Comparison of ENCODE assay signal across 1 cellular context in the genomic region with DNA sequence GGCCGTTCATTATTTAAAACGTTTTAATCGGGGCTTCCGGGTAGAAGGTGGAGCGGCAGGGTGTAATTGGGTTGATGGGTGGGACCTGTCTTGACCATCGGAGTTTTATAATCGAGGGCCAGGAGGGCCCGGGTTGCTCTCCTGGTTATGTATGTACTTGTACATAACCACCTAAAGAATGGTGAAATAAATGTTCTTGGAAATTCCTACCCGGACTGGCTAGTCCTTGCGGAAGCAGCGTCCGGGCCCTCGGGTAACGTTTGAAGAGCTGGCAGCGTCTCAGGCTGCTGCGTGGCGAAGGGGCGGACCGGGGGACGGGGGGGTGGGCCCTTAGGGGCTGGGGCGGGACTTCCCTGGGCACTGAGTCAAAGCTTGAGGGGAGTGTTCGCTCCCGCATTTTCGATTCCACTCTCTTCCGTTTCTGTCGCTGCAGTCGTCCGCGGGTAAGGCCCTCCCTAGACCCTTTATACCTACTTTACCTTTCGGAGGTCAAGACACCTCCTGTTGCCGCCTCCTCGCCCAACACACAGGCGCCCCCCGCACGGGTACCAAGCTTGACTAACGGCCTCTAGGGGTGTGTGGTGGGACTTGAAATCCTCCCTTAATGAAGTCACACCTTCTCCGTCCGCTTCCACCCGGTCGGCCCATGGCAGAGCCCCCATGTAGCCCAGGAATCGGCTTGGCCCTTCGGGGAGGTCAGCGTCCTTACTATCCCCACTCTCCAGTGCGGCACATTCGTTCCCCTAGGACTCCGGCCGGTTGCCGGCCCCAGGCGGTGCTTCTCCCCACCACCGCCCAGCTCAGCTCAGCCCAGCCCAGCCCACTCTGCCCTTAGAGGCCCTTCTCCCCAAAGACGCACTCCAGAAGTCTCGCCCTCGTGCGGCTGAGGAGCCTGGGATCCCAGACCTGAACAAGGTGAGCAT.
TF ChIP-seq lines count a peak whose summit lies in the region.

A gene with protein sequence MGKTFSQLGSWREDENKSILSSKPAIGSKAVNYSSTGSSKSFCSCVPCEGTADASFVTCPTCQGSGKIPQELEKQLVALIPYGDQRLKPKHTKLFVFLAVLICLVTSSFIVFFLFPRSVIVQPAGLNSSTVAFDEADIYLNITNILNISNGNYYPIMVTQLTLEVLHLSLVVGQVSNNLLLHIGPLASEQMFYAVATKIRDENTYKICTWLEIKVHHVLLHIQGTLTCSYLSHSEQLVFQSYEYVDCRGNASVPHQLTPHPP (plus strand): TSS at position 396 of the 923 bp plus-strand sequence. CDS start 1,167 bp downstream, outside the sequence.

TF ChIP-seq in H1, 55 proteins besides CTCF, POLR2A, EP300 and RAD21:
- TF ChIP-seq POU5F1 (IDR thresholded peaks at IDR 0.05; ENCODE audit: low read depth, low read length) (no peak), EGR1 (IDR thresholded peaks at IDR 0.05; ENCODE audit: borderline replicate concordance, low read depth, low read length) (no peak), BACH1 (IDR thresholded peaks at IDR 0.05; ENCODE audit: low read length) (no peak), ZNF274 (IDR thresholded peaks at IDR 0.05; ENCODE audit: borderline replicate concordance, extremely low read depth, low read length) (no peak), TAF1 (IDR thresholded peaks at IDR 0.05; ENCODE audit: low read depth, low read length) (peak; percentile 69; the same call in 1 of the 2 replicates), JUND (IDR thresholded peaks at IDR 0.05; ENCODE audit: low read length) (no peak), CHD2 (IDR thresholded peaks at IDR 0.05; ENCODE audit: low read length) (0 out of 2 replicates have a peak, but pooled peaks have one; percentile 3), CTBP2 (IDR thresholded peaks at IDR 0.05; ENCODE audit: borderline replicate concordance, insufficient read depth, insufficient read length, low read length) (no peak), SAP30 (IDR thresholded peaks at IDR 0.05; ENCODE audit: insufficient read depth, insufficient replicate concordance, low read length) (no peak), HDAC2 (IDR thresholded peaks at IDR 0.05; ENCODE audit: borderline replicate concordance in 1 of 2, low read depth in 2 of 2, low read length in 2 of 2) (peak in 1 of 2 experiments; percentile 61; a peak in 1 of 4 replicates), BRCA1 (IDR thresholded peaks at IDR 0.05; ENCODE audit: low read depth, low read length) (no peak), RXRA (IDR thresholded peaks at IDR 0.05; ENCODE audit: insufficient read depth, low read depth, low read length) (no peak), YY1 (IDR thresholded peaks at IDR 0.05; ENCODE audit: low read depth, low read length) (no peak), MAFK (IDR thresholded peaks at IDR 0.05; ENCODE audit: low read depth, low read length) (no peak), SIRT6 (IDR thresholded peaks at IDR 0.05; ENCODE audit: low read length) (no peak), SP4 (IDR thresholded peaks at IDR 0.05; ENCODE audit: low read length) (peak; percentile 10; the same call in 1 of the 2 replicates), TEAD4 (IDR thresholded peaks at IDR 0.05; ENCODE audit: low read depth, low read length) (no peak), PHF8 (conservative IDR thresholded peaks at IDR 0.05; ENCODE audit: low read depth, low read length) (peak; percentile 58), SP2 (IDR thresholded peaks at IDR 0.05; ENCODE audit: low read length) (no peak), RNF2 (IDR thresholded peaks at IDR 0.05; ENCODE audit: borderline replicate concordance, low read depth, low read length, missing control alignments, poor library complexity, severe bottlenecking) (no peak), KDM1A (IDR thresholded peaks at IDR 0.05; ENCODE audit: borderline replicate concordance, low read length) (peak; percentile 11; the same call in 1 of the 2 replicates), RFX5 (IDR thresholded peaks at IDR 0.05; ENCODE audit: borderline replicate concordance, low read depth, low read length) (no peak), GTF2F1 (IDR thresholded peaks at IDR 0.05; ENCODE audit: borderline replicate concordance, low read depth, low read length) (no peak), SUZ12 (IDR thresholded peaks at IDR 0.05; ENCODE audit: low read length) (no peak), KDM4A (IDR thresholded peaks at IDR 0.05; ENCODE audit: low read depth, low read length, severe bottlenecking) (peak; percentile 80), TAF7 (optimal IDR thresholded peaks at IDR 0.05; ENCODE audit: borderline replicate concordance, low read depth, low read length) (no peak), CBX8 (IDR thresholded peaks at IDR 0.05; ENCODE audit: borderline replicate concordance, low read depth, low read length) (no peak), BCL11A (IDR thresholded peaks at IDR 0.05; ENCODE audit: low read depth in 2 of 2, low read length in 2 of 2) (no peak), CHD1 (IDR thresholded peaks at IDR 0.05; ENCODE audit: low read depth, low read length) (no peak), NANOG (IDR thresholded peaks at IDR 0.05; ENCODE audit: insufficient read depth, low read depth, low read length, poor library complexity, severe bottlenecking) (no peak), RBBP5 (IDR thresholded peaks at IDR 0.05; ENCODE audit: borderline replicate concordance, low read depth, low read length) (peak; percentile 70; the same call in 1 of the 2 replicates), CEBPB (IDR thresholded peaks at IDR 0.05; ENCODE audit: low read depth, low read length) (no peak), FOSL1 (IDR thresholded peaks at IDR 0.05; ENCODE audit: insufficient read depth, low read depth, low read length) (no peak), SRF (IDR thresholded peaks at IDR 0.05; ENCODE audit: low read depth, low read length) (no peak), SP1 (IDR thresholded peaks at IDR 0.05; ENCODE audit: low read depth, low read length) (no peak), ASH2L (IDR thresholded peaks at IDR 0.05; ENCODE audit: low read length) (peak; percentile 63), JUN (IDR thresholded peaks at IDR 0.05; ENCODE audit: low read depth, low read length) (no peak), TBP (IDR thresholded peaks at IDR 0.05; ENCODE audit: low read depth, low read length) (peak; percentile 61; the same call in 1 of the 2 replicates), EZH2 (IDR thresholded peaks at IDR 0.05; ENCODE audit: low read depth, low read length, severe bottlenecking) (no peak), SIN3A (conservative IDR thresholded peaks at IDR 0.05 in 1 of 2, IDR thresholded peaks at IDR 0.05 in 1 of 2; ENCODE audit: low read depth in 1 of 2, low read length in 2 of 2) (peak in 1 of 2 experiments; percentile 54; a peak in 1 of 4 replicates), POLR2AphosphoS5 (IDR thresholded peaks at IDR 0.05; ENCODE audit: low read depth, low read length) (no peak; the same call in 1 of the 2 replicates), CREB1 (IDR thresholded peaks at IDR 0.05) (no peak), HDAC6 (IDR thresholded peaks at IDR 0.05; ENCODE audit: low read depth, low read length) (no peak), CBX5 (IDR thresholded peaks at IDR 0.05; ENCODE audit: low read depth, low read length) (no peak), TCF12 (IDR thresholded peaks at IDR 0.05; ENCODE audit: low read depth, low read length) (no peak), SIX5 (IDR thresholded peaks at IDR 0.05; ENCODE audit: low read depth, low read length) (no peak), GABPA (IDR thresholded peaks at IDR 0.05; ENCODE audit: borderline replicate concordance, insufficient read depth, low read length) (no peak), NRF1 (IDR thresholded peaks at IDR 0.05; ENCODE audit: low read depth, low read length) (no peak), KDM5A (IDR thresholded peaks at IDR 0.05; ENCODE audit: low read length) (no peak)
- TF ChIP-seq, protein P1, sequence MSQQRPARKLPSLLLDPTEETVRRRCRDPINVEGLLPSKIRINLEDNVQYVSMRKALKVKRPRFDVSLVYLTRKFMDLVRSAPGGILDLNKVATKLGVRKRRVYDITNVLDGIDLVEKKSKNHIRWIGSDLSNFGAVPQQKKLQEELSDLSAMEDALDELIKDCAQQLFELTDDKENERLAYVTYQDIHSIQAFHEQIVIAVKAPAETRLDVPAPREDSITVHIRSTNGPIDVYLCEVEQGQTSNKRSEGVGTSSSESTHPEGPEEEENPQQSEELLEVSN (IDR thresholded peaks at IDR 0.05): no peak
- TF ChIP-seq, protein P2, sequence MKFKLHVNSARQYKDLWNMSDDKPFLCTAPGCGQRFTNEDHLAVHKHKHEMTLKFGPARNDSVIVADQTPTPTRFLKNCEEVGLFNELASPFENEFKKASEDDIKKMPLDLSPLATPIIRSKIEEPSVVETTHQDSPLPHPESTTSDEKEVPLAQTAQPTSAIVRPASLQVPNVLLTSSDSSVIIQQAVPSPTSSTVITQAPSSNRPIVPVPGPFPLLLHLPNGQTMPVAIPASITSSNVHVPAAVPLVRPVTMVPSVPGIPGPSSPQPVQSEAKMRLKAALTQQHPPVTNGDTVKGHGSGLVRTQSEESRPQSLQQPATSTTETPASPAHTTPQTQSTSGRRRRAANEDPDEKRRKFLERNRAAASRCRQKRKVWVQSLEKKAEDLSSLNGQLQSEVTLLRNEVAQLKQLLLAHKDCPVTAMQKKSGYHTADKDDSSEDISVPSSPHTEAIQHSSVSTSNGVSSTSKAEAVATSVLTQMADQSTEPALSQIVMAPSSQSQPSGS (IDR thresholded peaks at IDR 0.05; ENCODE audit: low read length): no peak
- TF ChIP-seq, protein P3, sequence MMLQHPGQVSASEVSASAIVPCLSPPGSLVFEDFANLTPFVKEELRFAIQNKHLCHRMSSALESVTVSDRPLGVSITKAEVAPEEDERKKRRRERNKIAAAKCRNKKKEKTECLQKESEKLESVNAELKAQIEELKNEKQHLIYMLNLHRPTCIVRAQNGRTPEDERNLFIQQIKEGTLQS (IDR thresholded peaks at IDR 0.05; ENCODE audit: insufficient read depth, low read depth, low read length): no peak
- TF ChIP-seq, protein P4, sequence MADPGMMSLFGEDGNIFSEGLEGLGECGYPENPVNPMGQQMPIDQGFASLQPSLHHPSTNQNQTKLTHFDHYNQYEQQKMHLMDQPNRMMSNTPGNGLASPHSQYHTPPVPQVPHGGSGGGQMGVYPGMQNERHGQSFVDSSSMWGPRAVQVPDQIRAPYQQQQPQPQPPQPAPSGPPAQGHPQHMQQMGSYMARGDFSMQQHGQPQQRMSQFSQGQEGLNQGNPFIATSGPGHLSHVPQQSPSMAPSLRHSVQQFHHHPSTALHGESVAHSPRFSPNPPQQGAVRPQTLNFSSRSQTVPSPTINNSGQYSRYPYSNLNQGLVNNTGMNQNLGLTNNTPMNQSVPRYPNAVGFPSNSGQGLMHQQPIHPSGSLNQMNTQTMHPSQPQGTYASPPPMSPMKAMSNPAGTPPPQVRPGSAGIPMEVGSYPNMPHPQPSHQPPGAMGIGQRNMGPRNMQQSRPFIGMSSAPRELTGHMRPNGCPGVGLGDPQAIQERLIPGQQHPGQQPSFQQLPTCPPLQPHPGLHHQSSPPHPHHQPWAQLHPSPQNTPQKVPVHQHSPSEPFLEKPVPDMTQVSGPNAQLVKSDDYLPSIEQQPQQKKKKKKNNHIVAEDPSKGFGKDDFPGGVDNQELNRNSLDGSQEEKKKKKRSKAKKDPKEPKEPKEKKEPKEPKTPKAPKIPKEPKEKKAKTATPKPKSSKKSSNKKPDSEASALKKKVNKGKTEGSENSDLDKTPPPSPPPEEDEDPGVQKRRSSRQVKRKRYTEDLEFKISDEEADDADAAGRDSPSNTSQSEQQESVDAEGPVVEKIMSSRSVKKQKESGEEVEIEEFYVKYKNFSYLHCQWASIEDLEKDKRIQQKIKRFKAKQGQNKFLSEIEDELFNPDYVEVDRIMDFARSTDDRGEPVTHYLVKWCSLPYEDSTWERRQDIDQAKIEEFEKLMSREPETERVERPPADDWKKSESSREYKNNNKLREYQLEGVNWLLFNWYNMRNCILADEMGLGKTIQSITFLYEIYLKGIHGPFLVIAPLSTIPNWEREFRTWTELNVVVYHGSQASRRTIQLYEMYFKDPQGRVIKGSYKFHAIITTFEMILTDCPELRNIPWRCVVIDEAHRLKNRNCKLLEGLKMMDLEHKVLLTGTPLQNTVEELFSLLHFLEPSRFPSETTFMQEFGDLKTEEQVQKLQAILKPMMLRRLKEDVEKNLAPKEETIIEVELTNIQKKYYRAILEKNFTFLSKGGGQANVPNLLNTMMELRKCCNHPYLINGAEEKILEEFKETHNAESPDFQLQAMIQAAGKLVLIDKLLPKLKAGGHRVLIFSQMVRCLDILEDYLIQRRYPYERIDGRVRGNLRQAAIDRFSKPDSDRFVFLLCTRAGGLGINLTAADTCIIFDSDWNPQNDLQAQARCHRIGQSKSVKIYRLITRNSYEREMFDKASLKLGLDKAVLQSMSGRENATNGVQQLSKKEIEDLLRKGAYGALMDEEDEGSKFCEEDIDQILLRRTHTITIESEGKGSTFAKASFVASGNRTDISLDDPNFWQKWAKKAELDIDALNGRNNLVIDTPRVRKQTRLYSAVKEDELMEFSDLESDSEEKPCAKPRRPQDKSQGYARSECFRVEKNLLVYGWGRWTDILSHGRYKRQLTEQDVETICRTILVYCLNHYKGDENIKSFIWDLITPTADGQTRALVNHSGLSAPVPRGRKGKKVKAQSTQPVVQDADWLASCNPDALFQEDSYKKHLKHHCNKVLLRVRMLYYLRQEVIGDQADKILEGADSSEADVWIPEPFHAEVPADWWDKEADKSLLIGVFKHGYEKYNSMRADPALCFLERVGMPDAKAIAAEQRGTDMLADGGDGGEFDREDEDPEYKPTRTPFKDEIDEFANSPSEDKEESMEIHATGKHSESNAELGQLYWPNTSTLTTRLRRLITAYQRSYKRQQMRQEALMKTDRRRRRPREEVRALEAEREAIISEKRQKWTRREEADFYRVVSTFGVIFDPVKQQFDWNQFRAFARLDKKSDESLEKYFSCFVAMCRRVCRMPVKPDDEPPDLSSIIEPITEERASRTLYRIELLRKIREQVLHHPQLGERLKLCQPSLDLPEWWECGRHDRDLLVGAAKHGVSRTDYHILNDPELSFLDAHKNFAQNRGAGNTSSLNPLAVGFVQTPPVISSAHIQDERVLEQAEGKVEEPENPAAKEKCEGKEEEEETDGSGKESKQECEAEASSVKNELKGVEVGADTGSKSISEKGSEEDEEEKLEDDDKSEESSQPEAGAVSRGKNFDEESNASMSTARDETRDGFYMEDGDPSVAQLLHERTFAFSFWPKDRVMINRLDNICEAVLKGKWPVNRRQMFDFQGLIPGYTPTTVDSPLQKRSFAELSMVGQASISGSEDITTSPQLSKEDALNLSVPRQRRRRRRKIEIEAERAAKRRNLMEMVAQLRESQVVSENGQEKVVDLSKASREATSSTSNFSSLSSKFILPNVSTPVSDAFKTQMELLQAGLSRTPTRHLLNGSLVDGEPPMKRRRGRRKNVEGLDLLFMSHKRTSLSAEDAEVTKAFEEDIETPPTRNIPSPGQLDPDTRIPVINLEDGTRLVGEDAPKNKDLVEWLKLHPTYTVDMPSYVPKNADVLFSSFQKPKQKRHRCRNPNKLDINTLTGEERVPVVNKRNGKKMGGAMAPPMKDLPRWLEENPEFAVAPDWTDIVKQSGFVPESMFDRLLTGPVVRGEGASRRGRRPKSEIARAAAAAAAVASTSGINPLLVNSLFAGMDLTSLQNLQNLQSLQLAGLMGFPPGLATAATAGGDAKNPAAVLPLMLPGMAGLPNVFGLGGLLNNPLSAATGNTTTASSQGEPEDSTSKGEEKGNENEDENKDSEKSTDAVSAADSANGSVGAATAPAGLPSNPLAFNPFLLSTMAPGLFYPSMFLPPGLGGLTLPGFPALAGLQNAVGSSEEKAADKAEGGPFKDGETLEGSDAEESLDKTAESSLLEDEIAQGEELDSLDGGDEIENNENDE (IDR thresholded peaks at IDR 0.05; ENCODE audit: insufficient replicate concordance, low read length): no peak
- TF ChIP-seq, protein P5, sequence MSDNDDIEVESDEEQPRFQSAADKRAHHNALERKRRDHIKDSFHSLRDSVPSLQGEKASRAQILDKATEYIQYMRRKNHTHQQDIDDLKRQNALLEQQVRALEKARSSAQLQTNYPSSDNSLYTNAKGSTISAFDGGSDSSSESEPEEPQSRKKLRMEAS (IDR thresholded peaks at IDR 0.05): no peak; the same call in 1 of the 2 replicates
